19 cellular contexts compared by ENCODE assay signal in the genomic region with DNA sequence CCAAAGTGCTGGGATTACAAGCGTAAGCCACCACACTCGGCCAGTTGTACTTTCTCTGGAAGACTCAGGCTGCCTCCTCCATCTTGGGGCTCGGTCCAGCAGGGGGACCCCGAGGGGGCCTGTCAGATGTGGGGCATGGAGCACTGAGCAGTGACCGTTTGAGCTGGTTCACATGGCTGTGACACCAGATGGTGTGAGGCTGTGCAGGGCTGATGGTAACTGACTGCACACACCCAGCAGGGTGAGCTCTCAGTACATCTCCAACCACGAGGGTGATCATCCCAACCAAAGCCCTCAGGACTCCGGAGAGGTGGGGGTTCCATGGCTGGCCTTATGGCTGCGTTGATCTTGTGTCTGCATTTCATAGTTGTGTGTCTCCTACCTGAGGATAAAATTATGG.
"Had no signal": no experiment of that assay in that cellular context is flagged by ENCODE, and none has a peak within 500 bp of the region (broad histone marks: within the 10 kb centered on the region; RNA-seq: fewer than 3 reads in every experiment).

No MANE protein-coding gene starts in this region.

- H3K9me3 Mint-ChIP-seq: natural killer cell treated with Interleukin-12 subunit alpha and Interleukin-12 subunit beta and Interleukin-15 and Interleukin-18, amount 100 ng/mL, for 72 hours had no signal

- H3K27ac Mint-ChIP-seq: activated CD4-positive, alpha-beta memory T cell treated with anti-CD3 and anti-CD28 coated beads for 36 hours; activated CD4-positive, alpha-beta T cell treated with anti-CD3 and anti-CD28 coated beads for 36 hours; activated CD8-positive, alpha-beta memory T cell treated with anti-CD3 and anti-CD28 coated beads, Interleukin-2, amount 10 ng/mL, durations not matched to agents 7 days and 5 days; activated naive CD8-positive, alpha-beta T cell; endodermal cell; natural killer cell treated with Interleukin-12 subunit alpha and Interleukin-12 subunit beta and Interleukin-15 and Interleukin-18, amount 100 ng/mL, for 72 hours; stimulated activated memory B cell treated with anti-CD40 and anti-IgM and Interleukin-4, amounts not matched to agents 10 μg/mL and 1 μg/mL and 100 μg/mL, for 72 hours had no signal

- H3K36me3 Mint-ChIP-seq: activated CD4-positive, alpha-beta memory T cell treated with anti-CD3 and anti-CD28 coated beads for 36 hours; activated CD8-positive, alpha-beta memory T cell treated with anti-CD3 and anti-CD28 coated beads, Interleukin-2, amount 10 ng/mL, durations not matched to agents 7 days and 5 days; activated naive CD8-positive, alpha-beta T cell; stimulated activated memory B cell treated with anti-CD40 and anti-IgM and Interleukin-4, amounts not matched to agents 10 μg/mL and 1 μg/mL and 100 μg/mL, for 72 hours had no signal

- H3K27me3 ChIP-seq: adrenal gland, gastrocnemius medialis, ovary, vagina had no signal

- H3K9me3 ChIP-seq: adrenal gland, esophagus squamous epithelium, gastrocnemius medialis, ovary, prostate gland, transverse colon, vagina had no signal

- H3K27ac ChIP-seq: adrenal gland, esophagus squamous epithelium, gastrocnemius medialis, ovary, prostate gland, stomach, transverse colon, vagina had no signal

- H3K4me1 ChIP-seq: prostate gland had no signal

- H3K4me3 Mint-ChIP-seq: activated CD4-positive, alpha-beta memory T cell treated with anti-CD3 and anti-CD28 coated beads for 36 hours; activated CD4-positive, alpha-beta T cell treated with anti-CD3 and anti-CD28 coated beads for 36 hours; activated CD8-positive, alpha-beta memory T cell treated with anti-CD3 and anti-CD28 coated beads, Interleukin-2, amount 10 ng/mL, durations not matched to agents 7 days and 5 days; activated naive CD8-positive, alpha-beta T cell; endodermal cell; natural killer cell treated with Interleukin-12 subunit alpha and Interleukin-12 subunit beta and Interleukin-15 and Interleukin-18, amount 100 ng/mL, for 72 hours; stimulated activated memory B cell treated with anti-CD40 and anti-IgM and Interleukin-4, amounts not matched to agents 10 μg/mL and 1 μg/mL and 100 μg/mL, for 72 hours had no signal

- H3K36me3 ChIP-seq: adrenal gland, gastrocnemius medialis, ovary, prostate gland, stomach, transverse colon, vagina had no signal

- ATAC-seq: activated CD4-positive, alpha-beta T cell treated with anti-CD3 and anti-CD28 coated beads for 36 hours; activated CD8-positive, alpha-beta memory T cell treated with anti-CD3 and anti-CD28 coated beads, Interleukin-2, amount 10 ng/mL, durations not matched to agents 7 days and 5 days; gastrocnemius medialis; natural killer cell treated with Interleukin-12 subunit alpha and Interleukin-12 subunit beta and Interleukin-15 and Interleukin-18, amount 100 ng/mL, for 72 hours; stimulated activated memory B cell treated with anti-CD40 and anti-IgM and Interleukin-4, amounts not matched to agents 10 μg/mL and 1 μg/mL and 100 μg/mL, for 72 hours had no signal

- DNase-seq: activated CD4-positive, alpha-beta memory T cell treated with anti-CD3 and anti-CD28 coated beads for 36 hours; activated CD4-positive, alpha-beta T cell treated with anti-CD3 and anti-CD28 coated beads for 36 hours; activated CD8-positive, alpha-beta memory T cell treated with anti-CD3 and anti-CD28 coated beads, Interleukin-2, amount 10 ng/mL, durations not matched to agents 7 days and 5 days; activated naive CD4-positive, alpha-beta T cell; activated T-cell treated with anti-CD3 and anti-CD28 coated beads for 4 hours; central memory CD4-positive, alpha-beta T cell; endodermal cell; esophagus squamous epithelium; gastrocnemius medialis; ovary; stomach; T-helper 1 cell; transverse colon had no signal

- H3K4me1 Mint-ChIP-seq: stimulated activated memory B cell treated with anti-CD40 and anti-IgM and Interleukin-4, amounts not matched to agents 10 μg/mL and 1 μg/mL and 100 μg/mL, for 72 hours had no signal

- H3K4me3 ChIP-seq: adrenal gland, esophagus squamous epithelium, gastrocnemius medialis, ovary, prostate gland, stomach, transverse colon, vagina had no signal
